In genomic region chr2:129008881-129009554, GRCh38 we compare ENCODE assay signal across 15 cellular contexts.
DNase-seq lines count a peak whose midpoint lies in the region; ATAC-seq, FAIRE-seq and TF ChIP-seq lines count a peak whose summit lies in the region.
"Had no signal": no experiment of that assay in that cellular context is flagged by ENCODE, and none has a peak within 500 bp of the region (broad histone marks: within the 10 kb centered on the region; RNA-seq: fewer than 3 reads in every experiment).

No MANE protein-coding gene starts in this region.

- in situ Hi-C loops in G401 (cut with HindIII; ENCODE audit: low sequenced_read_pairs): no loop called here

- H3K36me3 ChIP-seq in BLaER1 treated with 17β-estradiol and CSF1 and Interleukin-3, amounts not matched to agents 10 nM and 100 nM: no peaks in the 10 kb centered on the region
- H3K36me3 ChIP-seq in mucosa of descending colon (ENCODE audit: low read depth): no peaks in the 10 kb centered on the region
- H3K36me3 ChIP-seq in ovary: no peaks in the 10 kb centered on the region

- peak overlapping the region in 8 of 11 experiments; percentile 40 to 71 (median 58); a peak in 14 of 22 replicates for H3K4me2 ChIP-seq in BLaER1 treated with 17β-estradiol and CSF1 and Interleukin-3, amounts not matched to agents 10 nM and 100 nM

- no peak overlapping the region for H3K4me3 Mint-ChIP-seq in chondrocyte (ENCODE audit: unreplicated experiment)
- H3K4me3 Mint-ChIP-seq: B cell; CD14-positive monocyte; CD8-positive, alpha-beta T cell had no signal

- H3K4me1 ChIP-seq in BLaER1 treated with 17β-estradiol and CSF1 and Interleukin-3, amounts not matched to agents 10 nM and 100 nM: peaks cover 0 to 59% (median 38%) of the 10 kb centered on the region in 10 experiments; a peak in 15 of 20 replicates
- H3K4me1 ChIP-seq in foreskin keratinocyte (peaks cover 5% of the 10 kb centered on the region), mucosa of descending colon (ENCODE audit: low read depth) (peaks cover 4% of the 10 kb centered on the region), ovary (ENCODE audit: insufficient read depth) (no peaks in the 10 kb centered on the region)

- H3K27ac ChIP-seq in BLaER1 treated with 17β-estradiol and CSF1 and Interleukin-3, amounts not matched to agents 10 nM and 100 nM: peak overlapping the region in 1 of 11 experiments; percentile 83; a peak in 1 of 22 replicates
- H3K27ac ChIP-seq in foreskin keratinocyte: no peak overlapping the region
- no peak overlapping the region for H3K27ac ChIP-seq in ovary
- H3K27ac ChIP-seq: GM23248 had no signal

- no peaks in the 10 kb centered on the region for H3K27me3 ChIP-seq in BLaER1 treated with 17β-estradiol and CSF1 and Interleukin-3, amounts not matched to agents 10 nM and 100 nM
- no peaks in the 10 kb centered on the region for H3K27me3 ChIP-seq in foreskin keratinocyte
- no peaks in the 10 kb centered on the region for H3K27me3 ChIP-seq in ovary

- H3K27me3 Mint-ChIP-seq in chondrocyte (ENCODE audit: low read depth): peaks cover 9% of the 10 kb centered on the region

- H3K9ac ChIP-seq in BLaER1 treated with 17β-estradiol and CSF1 and Interleukin-3, amounts not matched to agents 10 nM and 100 nM: no peak overlapping the region; a peak in 1 of 22 replicates
- H3K9ac ChIP-seq: GM23248 had no signal

- no peak for TF ChIP-seq EP300 in ovary (IDR thresholded peaks at IDR 0.05)

- WGBS in ovary, 3 donors: 84 to 94% (median 89%) methylated on average over 12 of the region's 12 CpGs

- H3K36me3 Mint-ChIP-seq in chondrocyte (ENCODE audit: low read depth): no peaks in the 10 kb centered on the region
- H3K36me3 Mint-ChIP-seq: CD14-positive monocyte; CD8-positive, alpha-beta T cell had no signal

- no peaks in the 10 kb centered on the region for H3K4me1 Mint-ChIP-seq in chondrocyte (ENCODE audit: low read depth)
- H3K4me1 Mint-ChIP-seq: B cell, CD14-positive monocyte had no signal

- ATAC-seq in foreskin keratinocyte: peak; percentile 77
- ATAC-seq in mucosa of descending colon: peak; percentile 22
- ATAC-seq: CD8-positive, alpha-beta T cell had no signal

- FAIRE-seq in RCC 7860 (lab: Jason Lieb, UNC): no peak
- FAIRE-seq: A204.1, D721Med had no signal

- peaks cover 0 to 8% (median 0%) of the 10 kb centered on the region in 11 experiments; a peak in 2 of 22 replicates for H3K9me3 ChIP-seq in BLaER1 treated with 17β-estradiol and CSF1 and Interleukin-3, amounts not matched to agents 10 nM and 100 nM (replicated peaks in 1 of 11)
- H3K9me3 ChIP-seq in mucosa of descending colon: no peaks in the 10 kb centered on the region
- H3K9me3 ChIP-seq in ovary: no peaks in the 10 kb centered on the region

- no peaks in the 10 kb centered on the region for H4K20me1 ChIP-seq in BLaER1 treated with 17β-estradiol and CSF1 and Interleukin-3, amounts not matched to agents 10 nM and 100 nM

- TF ChIP-seq CTCF in chondrocyte (IDR thresholded peaks at IDR 0.05) (no peak), foreskin keratinocyte (conservative IDR thresholded peaks at IDR 0.05) (no peak), mucosa of descending colon (IDR thresholded peaks at IDR 0.05) (no peak), ovary (IDR thresholded peaks at IDR 0.05) (no peak)

- H3K27ac Mint-ChIP-seq in chondrocyte (ENCODE audit: unreplicated experiment): no peak overlapping the region
- H3K27ac Mint-ChIP-seq: B cell; CD8-positive, alpha-beta T cell had no signal

- DNase-seq in chondrocyte (ENCODE audit: low spot score) (peak; percentile 82), foreskin keratinocyte (no peak), mucosa of descending colon (no peak), RCC 7860 (ENCODE audit: low spot score) (no peak), ovary (no peak), G401 (ENCODE audit: low spot score) (no peak)
- DNase-seq: CD8-positive, alpha-beta T cell; COR-L47; GM23248; H7 had no signal

- peaks cover 8% of the 10 kb centered on the region for H3K9me3 Mint-ChIP-seq in chondrocyte (ENCODE audit: low read depth)
- H3K9me3 Mint-ChIP-seq: CD8-positive, alpha-beta T cell had no signal

- no peak overlapping the region for H3K4me3 ChIP-seq in BLaER1 treated with 17β-estradiol and CSF1 and Interleukin-3, amounts not matched to agents 10 nM and 100 nM
- H3K4me3 ChIP-seq in mucosa of descending colon: no peak overlapping the region
- no peak overlapping the region for H3K4me3 ChIP-seq in ovary
- H3K4me3 ChIP-seq: GM23248 had no signal

- no peak for TF ChIP-seq POLR2A in ovary (IDR thresholded peaks at IDR 0.05)

- intact Hi-C loops in mucosa of descending colon (cut with DNase I, micrococcal nuclease): no loop called here
- intact Hi-C loops in ovary (cut with DNase I): no loop called here
